ENCODE assay signal across 18 cellular contexts in the genomic region with DNA sequence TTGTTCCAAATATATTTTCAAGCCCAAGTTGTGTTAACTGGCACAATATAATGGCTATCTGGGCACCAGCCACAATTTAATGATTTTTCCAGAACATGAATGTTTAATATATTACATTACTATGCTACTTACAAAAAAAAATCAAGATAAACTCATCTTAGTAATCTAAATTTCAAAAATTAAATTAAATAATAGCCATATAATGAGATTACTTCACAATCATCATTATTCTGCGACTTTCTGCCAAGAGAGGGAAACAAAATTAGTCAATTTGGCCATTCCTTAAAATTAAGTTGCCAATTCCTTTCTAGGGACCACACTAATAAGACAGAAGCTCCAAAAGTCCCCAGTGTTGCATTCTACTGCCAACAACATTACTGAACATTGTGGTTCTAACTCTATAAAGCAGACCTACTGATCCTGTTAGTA. TPM values are rescaled to one million over a fixed set of nuclear protein-coding genes. Genes with fewer than 3 reads are reported as not detected.
DNase-seq lines count a peak whose midpoint lies in the region; TF ChIP-seq lines count a peak whose summit lies in the region.
"Had no signal": no experiment of that assay in that cellular context is flagged by ENCODE, and none has a peak within 500 bp of the region (broad histone marks: within the 10 kb centered on the region; RNA-seq: fewer than 3 reads in every experiment).

No MANE protein-coding gene starts in this region.

- H3K79me2 ChIP-seq in mammary epithelial cell (ENCODE audit: insufficient read depth, low read length) = peaks cover 54% of the 10 kb centered on the region
- H3K79me2 ChIP-seq: parathyroid adenoma had no signal

- H3K36me3 ChIP-seq in mammary epithelial cell (ENCODE audit: insufficient read depth, low read length) = peaks cover 5% of the 10 kb centered on the region

- H3K4me3 ChIP-seq in mammary epithelial cell (replicated peaks in 1 of 3; ENCODE audit: insufficient read depth in 1 of 3, low read depth in 2 of 3, low read length in 3 of 3) = no peak overlapping the region
- H3K4me3 ChIP-seq: skin epidermis, upper lobe of left lung had no signal

- no peaks in the 10 kb centered on the region for H3K27me3 ChIP-seq in mammary epithelial cell (ENCODE audit: insufficient read depth, low read length)
- H3K27me3 ChIP-seq: upper lobe of left lung had no signal

- no peak overlapping the region for H3K4me3 Mint-ChIP-seq in activated CD4-positive, alpha-beta memory T cell treated with anti-CD3 and anti-CD28 coated beads for 36 hours
- H3K4me3 Mint-ChIP-seq in activated CD4-positive, alpha-beta memory T cell treated with anti-CD3 and anti-CD28 coated beads, Interleukin-2, amount 10 ng/mL, durations not matched to agents 7 days and 5 days = no peak overlapping the region
- H3K4me3 Mint-ChIP-seq in osteocyte (ENCODE audit: unreplicated experiment) = no peak overlapping the region
- H3K4me3 Mint-ChIP-seq in Calu3 (ENCODE audit: low read depth, unreplicated experiment) = no peak overlapping the region
- H3K4me3 Mint-ChIP-seq: effector memory CD8-positive, alpha-beta T cell; IgD-negative memory B cell had no signal

- WGBS in mammary epithelial cell (ENCODE audit: low coverage, missing lambda C conversion rate) = 46% methylated on average over 1 of the region's 1 CpG

- no TSS peak for BruUV-seq in mammary epithelial cell (replicated peaks; lab: Mats Ljungman, UMichigan)
- BruUV-seq in Calu3 (replicated peaks; lab: Mats Ljungman, UMichigan) = no TSS peak

- intact Hi-C loops in activated CD4-positive, alpha-beta memory T cell treated with anti-CD3 and anti-CD28 coated beads for 36 hours (cut with micrococcal nuclease) = loop anchor here (1.0 kb wide), 1 partner anchor 7 kb away; a partner anchor contains a TSS
- intact Hi-C loops in mammary epithelial cell (cut with micrococcal nuclease) (no loop called here), Calu3 (cut with micrococcal nuclease; ENCODE audit: unreplicated experiment) (no loop called here)

- H3K36me3 Mint-ChIP-seq in activated CD4-positive, alpha-beta memory T cell treated with anti-CD3 and anti-CD28 coated beads for 36 hours = peaks cover 8% of the 10 kb centered on the region
- H3K36me3 Mint-ChIP-seq in activated CD4-positive, alpha-beta memory T cell treated with anti-CD3 and anti-CD28 coated beads, Interleukin-2, amount 10 ng/mL, durations not matched to agents 7 days and 5 days (ENCODE audit: low read depth) = peaks cover 33% of the 10 kb centered on the region
- H3K36me3 Mint-ChIP-seq in osteocyte (ENCODE audit: unreplicated experiment) (peaks cover 26% of the 10 kb centered on the region), Calu3 (ENCODE audit: insufficient read depth, unreplicated experiment) (no peaks in the 10 kb centered on the region)
- H3K36me3 Mint-ChIP-seq: IgD-negative memory B cell had no signal

- peak overlapping the region; percentile 49 for H3K27ac Mint-ChIP-seq in activated CD4-positive, alpha-beta memory T cell treated with anti-CD3 and anti-CD28 coated beads for 36 hours
- no peak overlapping the region for H3K27ac Mint-ChIP-seq in activated CD4-positive, alpha-beta memory T cell treated with anti-CD3 and anti-CD28 coated beads, Interleukin-2, amount 10 ng/mL, durations not matched to agents 7 days and 5 days
- peak overlapping the region; percentile 61 for H3K27ac Mint-ChIP-seq in osteocyte (ENCODE audit: unreplicated experiment)
- H3K27ac Mint-ChIP-seq in Calu3 (ENCODE audit: unreplicated experiment) = no peak overlapping the region

- H3K27me3 Mint-ChIP-seq in activated CD4-positive, alpha-beta memory T cell treated with anti-CD3 and anti-CD28 coated beads for 36 hours = no peaks in the 10 kb centered on the region
- no peaks in the 10 kb centered on the region for H3K27me3 Mint-ChIP-seq in activated CD4-positive, alpha-beta memory T cell treated with anti-CD3 and anti-CD28 coated beads, Interleukin-2, amount 10 ng/mL, durations not matched to agents 7 days and 5 days
- H3K27me3 Mint-ChIP-seq in osteocyte (ENCODE audit: unreplicated experiment) (no peaks in the 10 kb centered on the region), Calu3 (ENCODE audit: unreplicated experiment) (no peaks in the 10 kb centered on the region)
- H3K27me3 Mint-ChIP-seq: effector memory CD8-positive, alpha-beta T cell; IgD-negative memory B cell had no signal

- no peak overlapping the region for H3K4me2 ChIP-seq in mammary epithelial cell (ENCODE audit: insufficient read depth, low read depth, low read length)

- H3K27ac ChIP-seq in mammary epithelial cell (ENCODE audit: insufficient read depth, low read depth, low read length) = peak overlapping the region; percentile 47
- H3K27ac ChIP-seq: parathyroid adenoma had no signal

- dilution Hi-C loops in mammary epithelial cell (cut with HindIII; ENCODE audit: low sequenced_read_pairs) = no loop called here

- H3K9me3 ChIP-seq in mammary epithelial cell (replicated peaks; ENCODE audit: insufficient read depth, low read length) = no peaks in the 10 kb centered on the region
- H3K9me3 ChIP-seq: upper lobe of left lung had no signal

- in situ Hi-C loops in mammary epithelial cell (cut with MboI; ENCODE audit: low sequenced_read_pairs in 2 of 2) = loop anchor here (25.0 kb wide), 1 partner anchor 432 kb away; a partner anchor contains a TSS

- peaks cover 15% of the 10 kb centered on the region for H3K4me1 ChIP-seq in mammary epithelial cell (ENCODE audit: insufficient read depth, low read length)
- H3K4me1 ChIP-seq: parathyroid adenoma had no signal

- H3K4me1 Mint-ChIP-seq in activated CD4-positive, alpha-beta memory T cell treated with anti-CD3 and anti-CD28 coated beads for 36 hours (ENCODE audit: low read depth) = peaks cover 28% of the 10 kb centered on the region
- H3K4me1 Mint-ChIP-seq in activated CD4-positive, alpha-beta memory T cell treated with anti-CD3 and anti-CD28 coated beads, Interleukin-2, amount 10 ng/mL, durations not matched to agents 7 days and 5 days = peaks cover 42% of the 10 kb centered on the region
- H3K4me1 Mint-ChIP-seq in osteocyte (ENCODE audit: unreplicated experiment) (peaks cover 10% of the 10 kb centered on the region), Calu3 (ENCODE audit: low read depth, unreplicated experiment) (peaks cover 7% of the 10 kb centered on the region)

- POLR2A ChIA-PET in activated CD4-positive, alpha-beta memory T cell treated with anti-CD3 and anti-CD28 coated beads for 36 hours (lab: Charles Lee) = no interaction called here
- POLR2A ChIA-PET in activated CD4-positive, alpha-beta memory T cell treated with anti-CD3 and anti-CD28 coated beads, Interleukin-2, amount 10 ng/mL, durations not matched to agents 7 days and 5 days (lab: Charles Lee) = interaction anchor here (1.1 to 2.6 kb wide), 3 partner anchors 7 to 16 kb away, joined by 3 to 10 read pairs (median 8); a partner anchor contains a TSS

- H3K9me3 Mint-ChIP-seq in activated CD4-positive, alpha-beta memory T cell treated with anti-CD3 and anti-CD28 coated beads for 36 hours = no peaks in the 10 kb centered on the region
- no peaks in the 10 kb centered on the region for H3K9me3 Mint-ChIP-seq in activated CD4-positive, alpha-beta memory T cell treated with anti-CD3 and anti-CD28 coated beads, Interleukin-2, amount 10 ng/mL, durations not matched to agents 7 days and 5 days
- H3K9me3 Mint-ChIP-seq in osteocyte (ENCODE audit: unreplicated experiment) = no peaks in the 10 kb centered on the region
- no peaks in the 10 kb centered on the region for H3K9me3 Mint-ChIP-seq in Calu3 (ENCODE audit: low read depth, unreplicated experiment)
- H3K9me3 Mint-ChIP-seq: activated naive CD4-positive, alpha-beta T cell treated with anti-CD3 and anti-CD28 coated beads, Interleukin-2, amount 50 U/mL, for 72 hours; effector memory CD8-positive, alpha-beta T cell; IgD-negative memory B cell had no signal

- no peaks in the 10 kb centered on the region for H4K20me1 ChIP-seq in mammary epithelial cell (ENCODE audit: insufficient read depth, low read length)

- H2AFZ ChIP-seq in mammary epithelial cell (ENCODE audit: low read depth, low read length) = no peak overlapping the region
- H2AFZ ChIP-seq: parathyroid adenoma had no signal

- TF ChIP-seq CTCF in mammary epithelial cell (conservative IDR thresholded peaks at IDR 0.05 in 1 of 2, IDR thresholded peaks at IDR 0.05 in 1 of 2; ENCODE audit: extremely low read depth in 1 of 2, insufficient read depth in 1 of 2, low read depth in 1 of 2, low read length in 2 of 2) (no peak), osteocyte (IDR thresholded peaks at IDR 0.05) (no peak), Calu3 (IDR thresholded peaks at IDR 0.05; ENCODE audit: unreplicated experiment) (no peak)

- no peak for DNase-seq in activated CD4-positive, alpha-beta memory T cell treated with anti-CD3 and anti-CD28 coated beads for 36 hours
- no peak for DNase-seq in activated CD4-positive, alpha-beta memory T cell treated with anti-CD3 and anti-CD28 coated beads, Interleukin-2, amount 10 ng/mL, durations not matched to agents 7 days and 5 days
- DNase-seq in OCI-M1 (lab: John Stamatoyannopoulos, UW) (peak; percentile 68), mammary epithelial cell (no peak), osteocyte (ENCODE audit: extremely low spot score, unreplicated experiment) (no peak), NCI-H2227 (lab: John Stamatoyannopoulos, UW; ENCODE audit: unreplicated experiment) (no peak), Calu3 (no peak)
- no peak for DNase-seq in stimulated activated CD4-positive, alpha-beta T cell treated with anti-CD3 and anti-CD28 coated beads, Interleukin-1b, Interleukin-23, amount 100 ng/mL, for 48 hours
- DNase-seq: activated CD4-positive, CD25-positive, alpha-beta regulatory T cell; central memory CD4-positive, alpha-beta T cell; effector memory CD8-positive, alpha-beta T cell; NCI-H1092; RPMI8226; upper lobe of left lung had no signal

- H3K9ac ChIP-seq in mammary epithelial cell (ENCODE audit: insufficient read depth, low read length) = no peak overlapping the region
- H3K9ac ChIP-seq: parathyroid adenoma had no signal

- CTCF ChIA-PET in activated CD4-positive, alpha-beta memory T cell treated with anti-CD3 and anti-CD28 coated beads for 36 hours (lab: Charles Lee) = interaction anchor here (0.7 kb wide), 1 partner anchor 722 kb away, joined by 3 read pairs; no protein-coding TSS in a partner anchor
- CTCF ChIA-PET in activated CD4-positive, alpha-beta memory T cell treated with anti-CD3 and anti-CD28 coated beads, Interleukin-2, amount 10 ng/mL, durations not matched to agents 7 days and 5 days (lab: Charles Lee) = interaction anchor here (1.6 kb wide), 1 partner anchor 15 kb away, joined by 7 read pairs; a partner anchor contains a TSS
- CTCF ChIA-PET in mammary epithelial cell (lab: Charles Lee; ENCODE audit: low non-redundant PET) (no interaction called here), Calu3 (lab: Charles Lee) (no interaction called here)

RNA-seq across cellular contexts. Expression of a gene that starts 7.5 kb away (rescaled TPM):
- 10 to 100 TPM; 10.7 to 11.4 TPM for total RNA-seq in activated CD4-positive, alpha-beta memory T cell treated with anti-CD3 and anti-CD28 coated beads for 36 hours
- total RNA-seq in activated CD4-positive, alpha-beta memory T cell treated with anti-CD3 and anti-CD28 coated beads, Interleukin-2, amount 10 ng/mL, durations not matched to agents 7 days and 5 days = 10 to 100 TPM; 14.6 to 14.8 TPM
- total RNA-seq in mammary epithelial cell (10 to 100 TPM; 14.7 to 20.7 TPM), osteocyte (17.7 and 18.4 TPM in 2 replicates), Calu3 (2022) (5.8 and 6.0 TPM in 2 replicates)
- 4.7 TPM for polyA plus RNA-seq in mammary epithelial cell
- polyA minus RNA-seq in mammary epithelial cell = 3.6 TPM

RNA-seq across cellular contexts. Expression of a gene that starts 15.5 kb away (rescaled TPM):
- 10 to 100 TPM; 17.3 to 18.6 TPM for total RNA-seq in activated CD4-positive, alpha-beta memory T cell treated with anti-CD3 and anti-CD28 coated beads for 36 hours
- total RNA-seq in activated CD4-positive, alpha-beta memory T cell treated with anti-CD3 and anti-CD28 coated beads, Interleukin-2, amount 10 ng/mL, durations not matched to agents 7 days and 5 days = 10 to 100 TPM; 24.5 to 26.4 TPM
- 10 to 100 TPM; 29.4 to 30.2 TPM for total RNA-seq in mammary epithelial cell
- polyA plus RNA-seq in mammary epithelial cell = 13.0 TPM
- 28.2 TPM for polyA minus RNA-seq in mammary epithelial cell
- total RNA-seq in osteocyte = 38.0 and 42.9 TPM in 2 replicates
- 55.7 and 57.8 TPM in 2 replicates for total RNA-seq in Calu3 (2022)

Comparison
In these comparisons a context has a peak if more than half of its experiments do, and no peak if none do; other contexts are left out.
1. H3K27ac Mint-ChIP-seq: peak in activated CD4-positive, alpha-beta memory T cell treated with anti-CD3 and anti-CD28 coated beads for 36 hours (single experiment) and osteocyte (single experiment); none in activated CD4-positive, alpha-beta memory T cell treated with anti-CD3 and anti-CD28 coated beads, Interleukin-2, amount 10 ng/mL, durations not matched to agents 7 days and 5 days (single experiment) and Calu3 (single experiment).
2. CTCF ChIA-PET loops: an anchor here in activated CD4-positive, alpha-beta memory T cell treated with anti-CD3 and anti-CD28 coated beads for 36 hours (0.7 kb wide) and activated CD4-positive, alpha-beta memory T cell treated with anti-CD3 and anti-CD28 coated beads, Interleukin-2, amount 10 ng/mL, durations not matched to agents 7 days and 5 days (1.6 kb wide); none called in mammary epithelial cell and Calu3.